18 cellular contexts compared by ENCODE assay signal in genomic region chr20:24960861-24961260, GRCh38. TPM values are rescaled to one million over a fixed set of nuclear protein-coding genes. Genes with fewer than 3 reads are reported as not detected.
A peak's percentile ranks its signal among the peaks of the same experiment; 100 is the strongest.
DNase-seq lines count a peak whose midpoint lies in the region; ATAC-seq and TF ChIP-seq lines count a peak whose summit lies in the region.
"Had no signal": no experiment of that assay in that cellular context is flagged by ENCODE, and none has a peak within 500 bp of the region (broad histone marks: within the 10 kb centered on the region; RNA-seq: fewer than 3 reads in every experiment).

No MANE protein-coding gene starts in this region.

- H3K27ac Mint-ChIP-seq in CD4-positive, alpha-beta T cell, result peak overlapping the region; percentile 55
- H3K27ac Mint-ChIP-seq in activated naive CD8-positive, alpha-beta T cell, result peak overlapping the region; percentile 73
- H3K27ac Mint-ChIP-seq: progenitor cell of endocrine pancreas had no signal

- H3K23ac ChIP-seq in mesendoderm (ENCODE audit: low read length), result no peak overlapping the region

- CTCF ChIA-PET in CD4-positive, alpha-beta T cell (lab: Charles Lee), result no interaction called here

- no peak overlapping the region for H3K4me3 Mint-ChIP-seq in CD4-positive, alpha-beta T cell
- no peak overlapping the region for H3K4me3 Mint-ChIP-seq in activated naive CD8-positive, alpha-beta T cell
- H3K4me3 Mint-ChIP-seq: naive B cell had no signal

- no peaks in the 10 kb centered on the region for H3K9me3 Mint-ChIP-seq in CD4-positive, alpha-beta T cell
- H3K9me3 Mint-ChIP-seq in activated naive CD8-positive, alpha-beta T cell (ENCODE audit: low read depth), result no peaks in the 10 kb centered on the region
- H3K9me3 Mint-ChIP-seq: naive B cell had no signal

- H3K79me2 ChIP-seq in mesendoderm (ENCODE audit: control insufficient read depth, insufficient read depth, low read length), result no peaks in the 10 kb centered on the region

- H2BK5ac ChIP-seq in mesendoderm (ENCODE audit: low read length), result no peak overlapping the region

- no peak overlapping the region for H4K8ac ChIP-seq in mesendoderm (ENCODE audit: low read depth, low read length)

- WGBS in mesendoderm (ENCODE audit: extremely low coverage, insufficient coverage, low lambda C conversion rate), result no CpG with 5 or more reads among the region's 2 CpGs

- H3K4me1 ChIP-seq in mesendoderm (ENCODE audit: control insufficient read depth, low read depth, low read length) (no peaks in the 10 kb centered on the region), BE2C (no peaks in the 10 kb centered on the region)
- H3K4me1 ChIP-seq: transverse colon had no signal

- no peaks in the 10 kb centered on the region for H3K4me1 Mint-ChIP-seq in CD4-positive, alpha-beta T cell (ENCODE audit: low read depth)
- H3K4me1 Mint-ChIP-seq in activated naive CD8-positive, alpha-beta T cell (ENCODE audit: low read depth), result peaks cover 10% of the 10 kb centered on the region
- H3K4me1 Mint-ChIP-seq: naive B cell had no signal

- no peak overlapping the region for H2BK120ac ChIP-seq in mesendoderm (ENCODE audit: low read depth, low read length)

- H3K27me3 ChIP-seq in CD4-positive, alpha-beta T cell (ENCODE audit: control insufficient read depth, insufficient read depth, low read length), result no peaks in the 10 kb centered on the region
- no peaks in the 10 kb centered on the region for H3K27me3 ChIP-seq in mesendoderm (ENCODE audit: insufficient read depth, low read length, poor library complexity)
- no peaks in the 10 kb centered on the region for H3K27me3 ChIP-seq in BE2C
- H3K27me3 ChIP-seq: cardiac muscle cell, transverse colon had no signal

- no peak for TF ChIP-seq CTCF in CD4-positive, alpha-beta T cell (IDR thresholded peaks at IDR 0.05)
- TF ChIP-seq CTCF in BE2C (IDR thresholded peaks at IDR 0.05; ENCODE audit: low read depth, low read length), result no peak

- no peaks in the 10 kb centered on the region for H3K79me1 ChIP-seq in mesendoderm (ENCODE audit: low read length)

- intact Hi-C loops in CD4-positive, alpha-beta T cell (cut with DNase I, micrococcal nuclease), result loop anchor here in 1 of 2 experiments (10.0 kb wide), 1 partner anchor 326 kb away; no protein-coding TSS in a partner anchor

- no peak overlapping the region for H2BK15ac ChIP-seq in mesendoderm (replicated peaks; ENCODE audit: low read depth)

- H3K9me3 ChIP-seq in CD4-positive, alpha-beta T cell (ENCODE audit: control insufficient read depth, low read length), result no peaks in the 10 kb centered on the region
- H3K9me3 ChIP-seq in BE2C, result no peaks in the 10 kb centered on the region
- H3K9me3 ChIP-seq: transverse colon had no signal

- H3K36me3 Mint-ChIP-seq in CD4-positive, alpha-beta T cell (ENCODE audit: low read depth), result peaks cover 76% of the 10 kb centered on the region
- H3K36me3 Mint-ChIP-seq in activated naive CD8-positive, alpha-beta T cell, result peaks cover 17% of the 10 kb centered on the region

- no peak overlapping the region for H2AK5ac ChIP-seq in mesendoderm (ENCODE audit: low read length)

- H3K4ac ChIP-seq in mesendoderm (ENCODE audit: low read depth, low read length), result no peak overlapping the region

- peak; percentile 41 for ATAC-seq in CD4-positive, alpha-beta T cell (ENCODE audit: poor library complexity)
- ATAC-seq in HG02623 (IDR thresholded peaks at IDR 0.05; ENCODE audit: unreplicated experiment), result no peak

- H3K56ac ChIP-seq in mesendoderm (ENCODE audit: low read length), result no peak overlapping the region

- no peak overlapping the region for H3K4me2 ChIP-seq in mesendoderm (ENCODE audit: low read length)
- H3K4me2 ChIP-seq: smooth muscle cell had no signal

- H3K18ac ChIP-seq in mesendoderm (ENCODE audit: low read length), result no peak overlapping the region

- POLR2A ChIA-PET in CD4-positive, alpha-beta T cell (lab: Charles Lee), result no interaction called here

- no peak overlapping the region for H4K5ac ChIP-seq in mesendoderm (ENCODE audit: low read length)

- peaks cover 8% of the 10 kb centered on the region for H3K36me3 ChIP-seq in mesendoderm (ENCODE audit: control insufficient read depth, insufficient read depth, low read length)
- peaks cover 28% of the 10 kb centered on the region for H3K36me3 ChIP-seq in BE2C
- H3K36me3 ChIP-seq: cardiac muscle cell had no signal

- no peak overlapping the region for H3K4me3 ChIP-seq in mesendoderm (ENCODE audit: low read length)
- H3K4me3 ChIP-seq in BE2C (ENCODE audit: low read depth, low read length), result no peak overlapping the region
- H3K4me3 ChIP-seq: cardiac muscle cell, smooth muscle cell, transverse colon had no signal

- DNase-seq in CD4-positive, alpha-beta T cell, result no peak
- DNase-seq in DMS53 treated with DMSO at 0.1 percent for 48 hours (lab: John Stamatoyannopoulos, UW; ENCODE audit: unreplicated experiment) (peak; percentile 74), mesendoderm (peak; percentile 33), NCI-H1694 treated with DMSO at 0.1 percent for 48 hours (lab: John Stamatoyannopoulos, UW) (no peak), BE2C (no peak)
- DNase-seq: effector CD8-positive, alpha-beta T cell; mammary epithelial cell; naive B cell; NCI-H1092; RPMI8226; transverse colon had no signal

- H3K27me3 Mint-ChIP-seq in CD4-positive, alpha-beta T cell, result no peaks in the 10 kb centered on the region
- no peaks in the 10 kb centered on the region for H3K27me3 Mint-ChIP-seq in activated naive CD8-positive, alpha-beta T cell
- H3K27me3 Mint-ChIP-seq: naive B cell, progenitor cell of endocrine pancreas had no signal

- peak overlapping the region; percentile 55 for H3K27ac ChIP-seq in CD4-positive, alpha-beta T cell (ENCODE audit: low read depth, low read length)
- H3K27ac ChIP-seq in mesendoderm (ENCODE audit: low read depth, low read length), result no peak overlapping the region
- H3K27ac ChIP-seq: C4-2B, transverse colon had no signal

- H3K9ac ChIP-seq in mesendoderm (ENCODE audit: low read length), result no peak overlapping the region

RNA-seq across cellular contexts. Expression of gene CST7, which starts 11.8 kb away (rescaled TPM):
- 1 to 10 TPM; 3.2 to 4.4 TPM for total RNA-seq in CD4-positive, alpha-beta T cell
- polyA plus RNA-seq in mesendoderm (2013, experiment 1 of 2), result not detected
- not detected for polyA plus RNA-seq in mesendoderm (2013, experiment 2 of 2)
- polyA plus RNA-seq in BE2C (2012; ENCODE audit: insufficient read depth, insufficient read length, low read depth), result not detected
- total RNA-seq: cardiac muscle cell, H1, mammary epithelial cell, progenitor cell of endocrine pancreas, smooth muscle cell had no signal
- polyA plus RNA-seq: H1, mammary epithelial cell had no signal

RNA-seq across cellular contexts. Expression of gene APMAP, which starts 31.7 kb away (rescaled TPM):
- total RNA-seq in CD4-positive, alpha-beta T cell, result 10 to 100 TPM in 1 of 2 experiments, 1 to 10 TPM in 1; 9.5 to 11.3 TPM
- 39.6 TPM for polyA plus RNA-seq in mesendoderm (2013, experiment 1 of 2)
- polyA plus RNA-seq in mesendoderm (2013, experiment 2 of 2), result 38.0 TPM
- polyA plus RNA-seq in BE2C (2012; ENCODE audit: insufficient read depth, insufficient read length, low read depth), result 120 TPM

Comparison
In these comparisons a context has a peak if more than half of its experiments do, and no peak if none do; other contexts are left out.
1. DNase-seq: peak in DMS53 treated with DMSO at 0.1 percent for 48 hours (single experiment) and mesendoderm (single experiment); none in CD4-positive, alpha-beta T cell (0 of 10), NCI-H1694 treated with DMSO at 0.1 percent for 48 hours (single experiment) and BE2C (single experiment).